1 cellular context compared by ENCODE assay signal in the genomic region with DNA sequence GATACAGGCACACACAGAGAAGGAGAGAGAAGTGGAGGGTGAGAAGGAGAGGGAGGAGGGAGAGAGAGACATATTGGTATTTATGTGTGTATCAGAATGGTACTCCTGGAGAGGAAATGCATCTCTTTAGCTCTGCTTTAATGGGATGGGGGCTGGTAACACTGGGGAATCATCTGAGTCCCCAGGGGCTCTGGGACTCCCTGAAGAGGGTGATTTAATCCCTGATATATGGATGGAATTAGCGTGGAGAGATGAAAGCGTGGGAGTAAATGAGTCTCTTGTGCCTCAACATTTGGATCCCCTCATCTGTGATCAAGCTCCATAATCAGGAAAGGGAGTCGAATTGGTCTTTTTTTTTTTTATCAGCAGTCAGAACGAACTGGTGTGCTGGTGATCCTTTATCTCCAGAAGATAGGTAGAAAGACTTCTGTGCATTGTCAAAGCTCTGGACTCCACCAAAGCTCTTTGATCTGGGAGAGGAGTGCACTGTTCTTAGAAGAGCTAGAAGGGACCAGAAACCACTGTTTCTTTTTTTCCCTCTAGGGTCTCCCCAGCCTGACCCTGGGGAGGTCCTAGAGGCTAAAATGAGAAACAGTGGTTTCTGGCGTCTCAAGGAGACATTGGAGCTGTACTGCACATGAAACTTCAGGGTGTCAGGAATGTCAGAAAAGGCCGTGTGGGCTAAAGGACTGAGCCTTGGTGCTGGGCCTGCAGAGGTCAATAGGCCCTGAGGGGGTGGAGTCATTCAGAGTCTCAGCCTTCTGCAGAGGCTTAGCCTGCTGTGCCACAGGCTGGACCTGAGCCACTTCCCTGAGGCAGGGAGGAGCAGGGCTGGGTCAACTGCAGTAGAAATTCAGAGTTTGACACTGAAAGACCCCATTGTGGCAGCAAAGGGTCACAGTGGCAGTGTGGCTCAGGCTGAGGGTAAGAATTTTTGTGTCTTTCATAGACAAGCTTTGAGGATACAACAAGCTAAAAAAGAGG.
TF ChIP-seq lines count a peak whose summit lies in the region.

No MANE protein-coding gene starts in this region.

TF ChIP-seq in H1, 55 proteins besides CTCF, POLR2A, EP300 and RAD21:
- TF ChIP-seq SP2 (IDR thresholded peaks at IDR 0.05; ENCODE audit: low read length), result no peak
- no peak for TF ChIP-seq GTF2F1 (IDR thresholded peaks at IDR 0.05; ENCODE audit: borderline replicate concordance, low read depth, low read length)
- no peak for TF ChIP-seq SIN3A (conservative IDR thresholded peaks at IDR 0.05 in 1 of 2, IDR thresholded peaks at IDR 0.05 in 1 of 2; ENCODE audit: low read depth in 1 of 2, low read length in 2 of 2)
- TF ChIP-seq, protein P1, sequence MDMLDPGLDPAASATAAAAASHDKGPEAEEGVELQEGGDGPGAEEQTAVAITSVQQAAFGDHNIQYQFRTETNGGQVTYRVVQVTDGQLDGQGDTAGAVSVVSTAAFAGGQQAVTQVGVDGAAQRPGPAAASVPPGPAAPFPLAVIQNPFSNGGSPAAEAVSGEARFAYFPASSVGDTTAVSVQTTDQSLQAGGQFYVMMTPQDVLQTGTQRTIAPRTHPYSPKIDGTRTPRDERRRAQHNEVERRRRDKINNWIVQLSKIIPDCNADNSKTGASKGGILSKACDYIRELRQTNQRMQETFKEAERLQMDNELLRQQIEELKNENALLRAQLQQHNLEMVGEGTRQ (IDR thresholded peaks at IDR 0.05; ENCODE audit: low read length), result no peak
- TF ChIP-seq, protein P2, sequence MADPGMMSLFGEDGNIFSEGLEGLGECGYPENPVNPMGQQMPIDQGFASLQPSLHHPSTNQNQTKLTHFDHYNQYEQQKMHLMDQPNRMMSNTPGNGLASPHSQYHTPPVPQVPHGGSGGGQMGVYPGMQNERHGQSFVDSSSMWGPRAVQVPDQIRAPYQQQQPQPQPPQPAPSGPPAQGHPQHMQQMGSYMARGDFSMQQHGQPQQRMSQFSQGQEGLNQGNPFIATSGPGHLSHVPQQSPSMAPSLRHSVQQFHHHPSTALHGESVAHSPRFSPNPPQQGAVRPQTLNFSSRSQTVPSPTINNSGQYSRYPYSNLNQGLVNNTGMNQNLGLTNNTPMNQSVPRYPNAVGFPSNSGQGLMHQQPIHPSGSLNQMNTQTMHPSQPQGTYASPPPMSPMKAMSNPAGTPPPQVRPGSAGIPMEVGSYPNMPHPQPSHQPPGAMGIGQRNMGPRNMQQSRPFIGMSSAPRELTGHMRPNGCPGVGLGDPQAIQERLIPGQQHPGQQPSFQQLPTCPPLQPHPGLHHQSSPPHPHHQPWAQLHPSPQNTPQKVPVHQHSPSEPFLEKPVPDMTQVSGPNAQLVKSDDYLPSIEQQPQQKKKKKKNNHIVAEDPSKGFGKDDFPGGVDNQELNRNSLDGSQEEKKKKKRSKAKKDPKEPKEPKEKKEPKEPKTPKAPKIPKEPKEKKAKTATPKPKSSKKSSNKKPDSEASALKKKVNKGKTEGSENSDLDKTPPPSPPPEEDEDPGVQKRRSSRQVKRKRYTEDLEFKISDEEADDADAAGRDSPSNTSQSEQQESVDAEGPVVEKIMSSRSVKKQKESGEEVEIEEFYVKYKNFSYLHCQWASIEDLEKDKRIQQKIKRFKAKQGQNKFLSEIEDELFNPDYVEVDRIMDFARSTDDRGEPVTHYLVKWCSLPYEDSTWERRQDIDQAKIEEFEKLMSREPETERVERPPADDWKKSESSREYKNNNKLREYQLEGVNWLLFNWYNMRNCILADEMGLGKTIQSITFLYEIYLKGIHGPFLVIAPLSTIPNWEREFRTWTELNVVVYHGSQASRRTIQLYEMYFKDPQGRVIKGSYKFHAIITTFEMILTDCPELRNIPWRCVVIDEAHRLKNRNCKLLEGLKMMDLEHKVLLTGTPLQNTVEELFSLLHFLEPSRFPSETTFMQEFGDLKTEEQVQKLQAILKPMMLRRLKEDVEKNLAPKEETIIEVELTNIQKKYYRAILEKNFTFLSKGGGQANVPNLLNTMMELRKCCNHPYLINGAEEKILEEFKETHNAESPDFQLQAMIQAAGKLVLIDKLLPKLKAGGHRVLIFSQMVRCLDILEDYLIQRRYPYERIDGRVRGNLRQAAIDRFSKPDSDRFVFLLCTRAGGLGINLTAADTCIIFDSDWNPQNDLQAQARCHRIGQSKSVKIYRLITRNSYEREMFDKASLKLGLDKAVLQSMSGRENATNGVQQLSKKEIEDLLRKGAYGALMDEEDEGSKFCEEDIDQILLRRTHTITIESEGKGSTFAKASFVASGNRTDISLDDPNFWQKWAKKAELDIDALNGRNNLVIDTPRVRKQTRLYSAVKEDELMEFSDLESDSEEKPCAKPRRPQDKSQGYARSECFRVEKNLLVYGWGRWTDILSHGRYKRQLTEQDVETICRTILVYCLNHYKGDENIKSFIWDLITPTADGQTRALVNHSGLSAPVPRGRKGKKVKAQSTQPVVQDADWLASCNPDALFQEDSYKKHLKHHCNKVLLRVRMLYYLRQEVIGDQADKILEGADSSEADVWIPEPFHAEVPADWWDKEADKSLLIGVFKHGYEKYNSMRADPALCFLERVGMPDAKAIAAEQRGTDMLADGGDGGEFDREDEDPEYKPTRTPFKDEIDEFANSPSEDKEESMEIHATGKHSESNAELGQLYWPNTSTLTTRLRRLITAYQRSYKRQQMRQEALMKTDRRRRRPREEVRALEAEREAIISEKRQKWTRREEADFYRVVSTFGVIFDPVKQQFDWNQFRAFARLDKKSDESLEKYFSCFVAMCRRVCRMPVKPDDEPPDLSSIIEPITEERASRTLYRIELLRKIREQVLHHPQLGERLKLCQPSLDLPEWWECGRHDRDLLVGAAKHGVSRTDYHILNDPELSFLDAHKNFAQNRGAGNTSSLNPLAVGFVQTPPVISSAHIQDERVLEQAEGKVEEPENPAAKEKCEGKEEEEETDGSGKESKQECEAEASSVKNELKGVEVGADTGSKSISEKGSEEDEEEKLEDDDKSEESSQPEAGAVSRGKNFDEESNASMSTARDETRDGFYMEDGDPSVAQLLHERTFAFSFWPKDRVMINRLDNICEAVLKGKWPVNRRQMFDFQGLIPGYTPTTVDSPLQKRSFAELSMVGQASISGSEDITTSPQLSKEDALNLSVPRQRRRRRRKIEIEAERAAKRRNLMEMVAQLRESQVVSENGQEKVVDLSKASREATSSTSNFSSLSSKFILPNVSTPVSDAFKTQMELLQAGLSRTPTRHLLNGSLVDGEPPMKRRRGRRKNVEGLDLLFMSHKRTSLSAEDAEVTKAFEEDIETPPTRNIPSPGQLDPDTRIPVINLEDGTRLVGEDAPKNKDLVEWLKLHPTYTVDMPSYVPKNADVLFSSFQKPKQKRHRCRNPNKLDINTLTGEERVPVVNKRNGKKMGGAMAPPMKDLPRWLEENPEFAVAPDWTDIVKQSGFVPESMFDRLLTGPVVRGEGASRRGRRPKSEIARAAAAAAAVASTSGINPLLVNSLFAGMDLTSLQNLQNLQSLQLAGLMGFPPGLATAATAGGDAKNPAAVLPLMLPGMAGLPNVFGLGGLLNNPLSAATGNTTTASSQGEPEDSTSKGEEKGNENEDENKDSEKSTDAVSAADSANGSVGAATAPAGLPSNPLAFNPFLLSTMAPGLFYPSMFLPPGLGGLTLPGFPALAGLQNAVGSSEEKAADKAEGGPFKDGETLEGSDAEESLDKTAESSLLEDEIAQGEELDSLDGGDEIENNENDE (IDR thresholded peaks at IDR 0.05; ENCODE audit: insufficient replicate concordance, low read length), result no peak
- TF ChIP-seq TBP (IDR thresholded peaks at IDR 0.05; ENCODE audit: low read depth, low read length), result no peak
- TF ChIP-seq JUND (IDR thresholded peaks at IDR 0.05; ENCODE audit: low read length), result no peak
- no peak for TF ChIP-seq BACH1 (IDR thresholded peaks at IDR 0.05; ENCODE audit: low read length)
- no peak for TF ChIP-seq RNF2 (IDR thresholded peaks at IDR 0.05; ENCODE audit: borderline replicate concordance, low read depth, low read length, missing control alignments, poor library complexity, severe bottlenecking)
